ENCODE assay signal across 8 cellular contexts in the genomic region with DNA sequence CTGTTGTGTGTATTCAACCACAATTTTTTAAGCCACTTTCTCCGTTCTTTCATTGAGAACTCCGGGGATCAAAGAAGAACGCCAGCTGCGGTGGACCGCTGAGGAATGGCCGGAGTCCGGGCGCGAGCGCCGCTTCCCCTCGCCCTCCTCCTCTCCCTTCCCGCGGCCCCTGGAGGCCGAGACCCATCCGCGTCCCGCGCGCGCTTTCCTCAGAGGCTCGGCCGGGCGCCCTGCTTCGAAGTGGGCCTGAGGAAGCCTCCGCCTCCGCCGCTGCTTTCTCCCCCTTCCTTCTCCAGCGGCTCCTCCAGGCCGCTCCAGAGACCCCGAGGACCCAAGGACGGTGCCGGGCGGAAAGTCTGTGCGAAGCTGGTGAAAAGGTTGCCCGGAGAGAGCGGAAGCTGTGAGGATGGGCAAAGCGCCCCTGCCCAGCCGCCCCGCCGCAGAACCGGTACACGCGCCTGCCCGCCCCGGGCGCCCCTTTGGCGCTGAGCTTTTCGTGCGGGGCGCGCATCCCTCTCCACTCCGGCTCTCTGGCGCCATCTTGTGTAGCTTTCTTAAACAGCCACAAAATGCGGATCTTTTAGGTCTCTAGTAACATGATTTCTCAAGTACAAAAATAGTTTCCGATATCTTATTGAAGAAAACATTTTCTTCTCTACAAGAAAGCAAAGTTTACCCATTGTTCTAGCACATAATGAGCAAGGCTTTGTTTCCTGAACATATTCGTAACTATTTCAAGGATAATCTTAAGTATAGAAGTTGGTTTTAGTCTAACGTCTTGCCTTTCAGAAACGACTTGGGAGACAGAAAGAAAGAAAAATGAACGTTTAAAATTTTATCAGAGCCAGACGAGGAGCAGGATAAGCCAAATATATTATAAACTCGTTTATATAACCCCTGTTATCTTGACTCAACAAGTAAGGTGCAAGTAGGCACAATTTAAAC. TPM values are rescaled to one million over a fixed set of nuclear protein-coding genes. Genes with fewer than 3 reads are reported as not detected.
DNase-seq lines count a peak whose midpoint lies in the region; ATAC-seq and TF ChIP-seq lines count a peak whose summit lies in the region.

No MANE protein-coding gene starts in this region.

- H3K36me3 ChIP-seq in HUES48 (ENCODE audit: control insufficient read depth, insufficient read depth, low read length) (no peaks in the 10 kb centered on the region), esophagus muscularis mucosa (no peaks in the 10 kb centered on the region), muscle layer of duodenum (ENCODE audit: control insufficient read depth in 1 of 2, insufficient read depth in 2 of 2, low read length in 2 of 2) (no peaks in the 10 kb centered on the region)

- peak overlapping the region; percentile 63 for H3K9ac ChIP-seq in HUES48 (ENCODE audit: low read depth, low read length)

- TF ChIP-seq CTCF in esophagus muscularis mucosa (IDR thresholded peaks at IDR 0.05) = peak; percentile 82 to 92 (median 89)

- no peak for TF ChIP-seq POLR2A in esophagus muscularis mucosa (IDR thresholded peaks at IDR 0.05; ENCODE audit: low read depth)

- peak; percentile 86 for ATAC-seq in GM19452 (IDR thresholded peaks at IDR 0.05; ENCODE audit: unreplicated experiment)

- DNase-seq in CD1c-positive myeloid dendritic cell (ENCODE audit: extremely low spot score) (peak; percentile 88), OCI-M1 (lab: John Stamatoyannopoulos, UW) (peak; percentile 77), esophagus muscularis mucosa (ENCODE audit: extremely low spot score) (peak; percentile 94)
- DNase-seq in activated T-cell treated with anti-CD3 and anti-CD28 coated beads, Interleukin-2, amount 50 U/mL, for 1 hour = peak; percentile 72
- DNase-seq in stimulated activated CD8-positive, alpha-beta memory T cell treated with anti-CD3 and anti-CD28 coated beads, Interleukin-7, amount 100 ng/mL, for 1 hour (ENCODE audit: low read depth in 2 of 2) = peak; percentile 54

- peaks cover 16% of the 10 kb centered on the region for H3K4me1 ChIP-seq in HUES48 (ENCODE audit: control insufficient read depth, insufficient read depth, low read length)
- peaks cover 4 to 19% (median 15%) of the 10 kb centered on the region in 4 donors for H3K4me1 ChIP-seq in esophagus muscularis mucosa
- peaks cover 6 to 11% of the 10 kb centered on the region in 2 donors for H3K4me1 ChIP-seq in muscle layer of duodenum (ENCODE audit: control insufficient read depth in 1 of 2, insufficient read depth in 2 of 2, low read length in 2 of 2)

- H3K27me3 ChIP-seq in HUES48 (ENCODE audit: control insufficient read depth, insufficient read depth, low read length) = peaks cover 22% of the 10 kb centered on the region
- no peaks in the 10 kb centered on the region for H3K27me3 ChIP-seq in esophagus muscularis mucosa
- no peaks in the 10 kb centered on the region for H3K27me3 ChIP-seq in muscle layer of duodenum (ENCODE audit: low read depth, low read length)

- H3K4me3 ChIP-seq in HUES48 (ENCODE audit: low read depth, low read length) (peak overlapping the region; percentile 85), esophagus muscularis mucosa (peak overlapping the region; percentile 63 to 75 (median 65)), muscle layer of duodenum (ENCODE audit: low read depth in 1 of 2, low read length in 2 of 2) (peak overlapping the region; percentile 68 to 71)

- intact Hi-C loops in esophagus muscularis mucosa (cut with DNase I) = loop anchor here (2.0 to 10.0 kb wide), 4 partner anchors 100 to 620 kb away; no protein-coding TSS in a partner anchor

- H3K27ac ChIP-seq in HUES48 (ENCODE audit: low read depth, low read length) (peak overlapping the region; percentile 61), esophagus muscularis mucosa (replicated peaks in 1 of 4) (peak overlapping the region; percentile 86 to 93 (median 89)), muscle layer of duodenum (ENCODE audit: low read length) (peak overlapping the region; percentile 84)

- 2% methylated on average over 28 of the region's 62 CpGs for WGBS in esophagus muscularis mucosa

- no peaks in the 10 kb centered on the region for H3K9me3 ChIP-seq in HUES48 (ENCODE audit: control insufficient read depth, insufficient read depth, low read length)
- peaks cover 0 to 4% (median 0%) of the 10 kb centered on the region in 4 donors for H3K9me3 ChIP-seq in esophagus muscularis mucosa
- no peaks in the 10 kb centered on the region for H3K9me3 ChIP-seq in muscle layer of duodenum (ENCODE audit: control insufficient read depth in 1 of 2, low read length in 2 of 2)

- TF ChIP-seq EP300 in esophagus muscularis mucosa (IDR thresholded peaks at IDR 0.05) = no peak

RNA-seq across cellular contexts. Expression of a gene that starts 59.2 kb away (rescaled TPM):
- total RNA-seq in esophagus muscularis mucosa = 10 to 100 TPM in 2 of 4 donors, 1 to 10 TPM in 2; 7.5 to 15.2 (median 9.9) TPM

Comparison
In these comparisons a context has a peak if more than half of its experiments do, and no peak if none do; other contexts are left out.
1. Peak in every context shown above with its lines: DNase-seq, ATAC-seq, H3K4me3 ChIP-seq and H3K27ac ChIP-seq.